ENCODE assay signal across 14 cellular contexts in the genomic region with DNA sequence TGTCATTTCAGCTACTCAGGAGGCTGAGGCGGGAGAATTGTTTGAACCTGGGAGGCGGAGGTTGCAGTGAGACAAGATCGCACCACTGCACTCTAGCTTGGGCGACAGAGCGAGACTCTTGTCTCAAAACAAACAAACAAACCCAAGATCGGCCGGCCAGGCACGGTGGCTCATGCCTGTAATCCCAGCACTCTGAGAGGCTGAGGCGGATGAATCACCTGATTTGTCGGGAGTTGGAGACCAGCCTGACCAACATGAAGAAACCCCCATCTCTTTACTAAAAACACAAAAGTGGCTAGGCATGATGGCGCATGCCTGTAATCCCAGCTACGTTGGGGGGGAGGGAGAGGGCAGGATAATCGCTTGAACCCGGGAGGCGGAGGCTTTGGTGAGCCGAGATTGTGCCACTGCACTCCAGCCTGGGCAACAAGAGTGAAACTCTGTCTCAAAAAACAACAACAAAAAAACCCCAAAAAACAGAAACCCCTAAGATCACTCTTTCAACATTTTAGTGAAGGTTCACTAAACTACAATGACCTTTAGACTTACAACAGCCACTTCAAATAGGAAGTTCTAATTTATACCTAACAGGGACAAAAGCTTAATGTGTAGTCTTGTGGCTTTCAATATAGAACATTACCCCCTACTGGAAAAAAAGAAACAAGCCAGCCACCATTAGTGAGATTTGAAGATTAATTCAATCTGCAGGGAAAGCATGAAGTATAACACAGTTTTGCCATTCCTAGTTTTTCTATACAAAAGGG. TPM values are rescaled to one million over a fixed set of nuclear protein-coding genes. Genes with fewer than 3 reads are reported as not detected.
DNase-seq lines count a peak whose midpoint lies in the region; ATAC-seq, FAIRE-seq and TF ChIP-seq lines count a peak whose summit lies in the region.
"Had no signal": no experiment of that assay in that cellular context is flagged by ENCODE, and none has a peak within 500 bp of the region (broad histone marks: within the 10 kb centered on the region; RNA-seq: fewer than 3 reads in every experiment).

No MANE protein-coding gene starts in this region.

- ATAC-seq in GM23338 (no peak), HG02884 (IDR thresholded peaks at IDR 0.05; ENCODE audit: unreplicated experiment) (no peak)
- ATAC-seq in activated naive CD4-positive, alpha-beta T cell treated with anti-CD3 and anti-CD28 coated beads, Interleukin-2, amount 50 U/mL, for 72 hours, result no peak
- ATAC-seq: body of pancreas had no signal

- H2AFZ ChIP-seq in GM23338, result no peak overlapping the region
- H2AFZ ChIP-seq: parathyroid adenoma had no signal

- TF ChIP-seq CTCF in GM23338 (conservative IDR thresholded peaks at IDR 0.05; ENCODE audit: low read depth in 2 of 2) (0 out of 4 replicates have a peak, but pooled peaks of 1 of the 2 experiments have one; percentile 24), kidney (IDR thresholded peaks at IDR 0.05; ENCODE audit: borderline replicate concordance, extremely low read depth, insufficient read depth) (peak; percentile 1), mesothelial cell of epicardium (IDR thresholded peaks at IDR 0.05; ENCODE audit: unreplicated experiment) (no peak), endothelial cell (IDR thresholded peaks at IDR 0.05; ENCODE audit: unreplicated experiment) (no peak)

- H3K36me3 Mint-ChIP-seq in GM23338 (ENCODE audit: low read depth) (peaks cover 99% of the 10 kb centered on the region), mesothelial cell of epicardium (peaks cover 56% of the 10 kb centered on the region), endothelial cell (ENCODE audit: low read depth, unreplicated experiment) (peaks cover 57% of the 10 kb centered on the region)
- peaks cover 53 to 64% of the 10 kb centered on the region in 2 donors for H3K36me3 Mint-ChIP-seq in activated naive CD4-positive, alpha-beta T cell treated with anti-CD3 and anti-CD28 coated beads, Interleukin-2, amount 50 U/mL, for 72 hours

- H3K4me1 Mint-ChIP-seq in GM23338 (peaks cover 3% of the 10 kb centered on the region; the same call in 1 of the 3 replicates), mesothelial cell of epicardium (no peaks in the 10 kb centered on the region), endothelial cell (ENCODE audit: unreplicated experiment) (no peaks in the 10 kb centered on the region)

- H3K9me3 Mint-ChIP-seq in GM23338 (no peaks in the 10 kb centered on the region), mesothelial cell of epicardium (no peaks in the 10 kb centered on the region), endothelial cell (ENCODE audit: unreplicated experiment) (no peaks in the 10 kb centered on the region)
- no peaks in the 10 kb centered on the region for H3K9me3 Mint-ChIP-seq in activated naive CD4-positive, alpha-beta T cell treated with anti-CD3 and anti-CD28 coated beads, Interleukin-2, amount 50 U/mL, for 72 hours

- H3K27ac Mint-ChIP-seq in GM23338, result peak overlapping the region; percentile 26; the same call in 1 of the 2 replicates
- peak overlapping the region; percentile 67 to 79 for H3K27ac Mint-ChIP-seq in activated naive CD4-positive, alpha-beta T cell treated with anti-CD3 and anti-CD28 coated beads, Interleukin-2, amount 50 U/mL, for 72 hours
- H3K27ac Mint-ChIP-seq in mesothelial cell of epicardium, result no peak overlapping the region
- no peak overlapping the region for H3K27ac Mint-ChIP-seq in endothelial cell (ENCODE audit: unreplicated experiment)

- H4K20me1 ChIP-seq in BLaER1, result peaks cover 100% of the 10 kb centered on the region
- peaks cover 74% of the 10 kb centered on the region for H4K20me1 ChIP-seq in GM23338 (replicated peaks; ENCODE audit: insufficient read depth)

- H3K9ac ChIP-seq in BLaER1 (no peak overlapping the region), kidney (ENCODE audit: low read length in 2 of 2) (no peak overlapping the region)
- H3K9ac ChIP-seq: parathyroid adenoma had no signal

- no peak for DNase-seq in GM23338 (ENCODE audit: low spot score)
- no peak for DNase-seq in activated naive CD4-positive, alpha-beta T cell treated with anti-CD3 and anti-CD28 coated beads, Interleukin-2, amount 50 U/mL, for 72 hours (ENCODE audit: low spot score in 2 of 2)
- DNase-seq in kidney, result no peak
- no peak for DNase-seq in NCI-H226
- DNase-seq in mesothelial cell of epicardium (ENCODE audit: low spot score in 2 of 2, unreplicated experiment in 2 of 2), result no peak
- no peak for DNase-seq in endothelial cell (ENCODE audit: low spot score)
- DNase-seq: activated CD4-positive, alpha-beta T cell treated with anti-CD3 and anti-CD28 coated beads for 48 hours; body of pancreas; DMS 273 treated with DMSO at 0.1 percent for 48 hours; stimulated activated CD4-positive, alpha-beta T cell treated with anti-CD3 and anti-CD28 coated beads, Interleukin-4, amount 100 ng/mL, for 4 hours had no signal

- H3F3A ChIP-seq in GM23338 (replicated peaks; ENCODE audit: low read depth), result peaks cover 45% of the 10 kb centered on the region

- peaks cover 100% of the 10 kb centered on the region for H3K79me2 ChIP-seq in GM23338 (replicated peaks; ENCODE audit: insufficient read depth)

- H3K9me3 ChIP-seq in BLaER1 (no peaks in the 10 kb centered on the region), kidney (ENCODE audit: control insufficient read depth in 1 of 2, low read length in 2 of 2) (no peaks in the 10 kb centered on the region)
- H3K9me3 ChIP-seq: body of pancreas had no signal

- H3K9me2 ChIP-seq in GM23338 (ENCODE audit: insufficient read depth), result no peaks in the 10 kb centered on the region

- H3K4me3 Mint-ChIP-seq in GM23338 (no peak overlapping the region), mesothelial cell of epicardium (no peak overlapping the region), endothelial cell (ENCODE audit: unreplicated experiment) (no peak overlapping the region)

- H3K4me2 ChIP-seq in BLaER1 (no peak overlapping the region), GM23338 (no peak overlapping the region)

- peak overlapping the region; percentile 6; the same call in 1 of the 2 replicates for H3K27ac ChIP-seq in BLaER1
- H3K27ac ChIP-seq in GM23338 (ENCODE audit: low read depth), result peak overlapping the region; percentile 69; the same call in 1 of the 2 replicates
- H3K27ac ChIP-seq in kidney (ENCODE audit: low read depth in 2 of 2, low read length in 2 of 2), result no peak overlapping the region
- H3K27ac ChIP-seq: body of pancreas, parathyroid adenoma had no signal

- intact Hi-C loops in kidney (cut with DNase I), result no loop called here

- H3K36me3 ChIP-seq in BLaER1 (peaks cover 100% of the 10 kb centered on the region), GM23338 (ENCODE audit: insufficient read depth) (peaks cover 92% of the 10 kb centered on the region), kidney (ENCODE audit: control insufficient read depth in 1 of 2, insufficient read depth in 2 of 2, low read length in 2 of 2) (peaks cover 42 to 75% of the 10 kb centered on the region in 2 donors)

- H3K27me3 ChIP-seq in BLaER1 (no peaks in the 10 kb centered on the region), GM23338 (ENCODE audit: insufficient read depth) (no peaks in the 10 kb centered on the region)
- H3K27me3 ChIP-seq: body of pancreas had no signal

- H3K4me1 ChIP-seq in BLaER1, result peaks cover 13% of the 10 kb centered on the region; the same call in 1 of the 2 replicates
- H3K4me1 ChIP-seq in GM23338 (ENCODE audit: insufficient read depth), result no peaks in the 10 kb centered on the region; the same call in 1 of the 2 replicates
- H3K4me1 ChIP-seq in kidney (ENCODE audit: control insufficient read depth in 1 of 2, insufficient read depth in 1 of 2, low read depth in 1 of 2, low read length in 2 of 2), result peaks cover 6 to 13% of the 10 kb centered on the region in 2 donors
- H3K4me1 ChIP-seq: parathyroid adenoma had no signal

- H3K4me3 ChIP-seq in BLaER1 (no peak overlapping the region), GM23338 (no peak overlapping the region), kidney (ENCODE audit: low read length in 2 of 2) (no peak overlapping the region)
- H3K4me3 ChIP-seq: body of pancreas had no signal

- H3K27me3 Mint-ChIP-seq in GM23338 (ENCODE audit: insufficient read depth, low read depth, poor library complexity) (no peaks in the 10 kb centered on the region), mesothelial cell of epicardium (ENCODE audit: low read depth) (no peaks in the 10 kb centered on the region), endothelial cell (ENCODE audit: unreplicated experiment) (peaks cover 2% of the 10 kb centered on the region)

- no peak for FAIRE-seq in kidney (lab: Jason Lieb, UNC)
- FAIRE-seq: GM18507 had no signal

TF ChIP-seq in GM23338, 12 proteins besides CTCF, POLR2A, EP300 and RAD21 (continues in another document):
- TF ChIP-seq EZH2phosphoT487 (IDR thresholded peaks at IDR 0.05; ENCODE audit: unreplicated experiment) (no peak), CREB1 (CRISPR knock-in tag; IDR thresholded peaks at IDR 0.05; ENCODE audit: low read depth) (no peak)

RNA-seq across cellular contexts. Expression of a gene that starts 7.0 kb away (rescaled TPM):
- total RNA-seq in GM23338 (2014; rRNA removed; shearing (Covaris generic)), result 751 and 880 TPM in 2 replicates
- 302 and 313 TPM in 2 replicates for polyA plus RNA-seq in GM23338 (2016; fragmentation: Nextera tagmentation; extraction: Ambion mirVana)
- total RNA-seq in activated naive CD4-positive, alpha-beta T cell treated with anti-CD3 and anti-CD28 coated beads, Interleukin-2, amount 50 U/mL, for 72 hours, result 100 to 1,000 TPM; 346 to 393 TPM
- 192 TPM for total RNA-seq in kidney
- 331 TPM for polyA plus RNA-seq in kidney (ENCODE audit: insufficient read depth, low read depth, low replicate concordance)
- total RNA-seq in mesothelial cell of epicardium, result 157 to 165 TPM (median 160 TPM) in 3 replicates
- total RNA-seq in endothelial cell (ENCODE audit: unreplicated experiment), result 128 TPM

RNA-seq across cellular contexts. Expression of a gene that starts 25.2 kb away (rescaled TPM):
- 134 and 136 TPM in 2 replicates for total RNA-seq in GM23338 (2014; rRNA removed; shearing (Covaris generic))
- polyA plus RNA-seq in GM23338 (2016; fragmentation: Nextera tagmentation; extraction: Ambion mirVana) (56.7 and 68.9 TPM in 2 replicates), kidney (ENCODE audit: insufficient read depth, low read depth, low replicate concordance) (37.5 TPM)
- total RNA-seq in activated naive CD4-positive, alpha-beta T cell treated with anti-CD3 and anti-CD28 coated beads, Interleukin-2, amount 50 U/mL, for 72 hours, result 100 to 1,000 TPM; 109 to 120 TPM
- total RNA-seq in kidney (85.6 TPM), mesothelial cell of epicardium (76.6 to 77.7 TPM (median 77.6 TPM) in 3 replicates), endothelial cell (ENCODE audit: unreplicated experiment) (84.7 TPM)

Comparison
In these comparisons a context has a peak if more than half of its experiments do, and no peak if none do; other contexts are left out.
1. H3K27ac ChIP-seq: peak in BLaER1 (single experiment) and GM23338 (single experiment); none in kidney (0 of 2).
2. H3K27ac Mint-ChIP-seq: peak in GM23338 (single experiment) and activated naive CD4-positive, alpha-beta T cell treated with anti-CD3 and anti-CD28 coated beads, Interleukin-2, amount 50 U/mL, for 72 hours (2 of 2); none in mesothelial cell of epicardium (single experiment) and endothelial cell (single experiment).